ENCODE assay signal across 14 cellular contexts in the genomic region with DNA sequence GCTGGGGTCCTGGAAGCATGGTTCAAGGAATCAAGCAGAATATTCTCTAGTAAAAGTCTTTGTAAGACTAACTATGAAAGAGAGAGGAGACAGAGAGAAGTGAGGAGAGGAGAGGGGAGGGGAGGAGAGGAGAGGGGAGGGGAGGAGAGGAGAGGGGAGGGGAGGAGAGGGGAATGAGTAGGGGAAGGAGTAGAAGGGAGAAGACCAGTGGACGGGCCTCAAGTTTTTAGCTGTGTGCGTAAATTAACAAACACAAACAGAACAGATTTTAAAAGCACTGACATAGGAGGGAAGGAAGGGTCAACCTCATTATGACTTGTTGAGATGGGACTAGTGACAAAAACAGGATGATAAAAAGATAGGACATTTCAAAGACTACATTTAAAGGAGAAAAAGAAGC.
DNase-seq lines count a peak whose midpoint lies in the region; ATAC-seq, FAIRE-seq and TF ChIP-seq lines count a peak whose summit lies in the region.
"Had no signal": no experiment of that assay in that cellular context is flagged by ENCODE, and none has a peak within 500 bp of the region (broad histone marks: within the 10 kb centered on the region; RNA-seq: fewer than 3 reads in every experiment).

No MANE protein-coding gene starts in this region.

- DNase-seq in GM18507 (ENCODE audit: extremely low spot score, insufficient read length, low read depth) (no peak), SK-N-MC (ENCODE audit: low read depth, low spot score) (no peak), mesothelial cell of epicardium (ENCODE audit: low spot score in 2 of 2, unreplicated experiment in 2 of 2) (no peak), HK-2 (ENCODE audit: unreplicated experiment) (no peak), dedifferentiated amniotic fluid mesenchymal stem cell (ENCODE audit: extremely low spot score) (no peak)
- DNase-seq in central memory CD8-positive, alpha-beta T cell (ENCODE audit: low spot score in 2 of 2) = no peak
- DNase-seq: ACHN; CD4-positive, CD25-positive, alpha-beta regulatory T cell; GM23248; H9; IMR-90; KG1 had no signal

- peaks cover 10% of the 10 kb centered on the region; the same call in 1 of the 2 replicates for H3K36me3 ChIP-seq in SK-N-MC (ENCODE audit: insufficient read depth, low read length)

- H3K4me3 ChIP-seq in SK-N-MC = no peak overlapping the region
- H3K4me3 ChIP-seq: BLaER1 treated with 17β-estradiol and CSF1 and Interleukin-3, amounts not matched to agents 10 nM and 100 nM; GM23248 had no signal

- H3K9ac ChIP-seq in SK-N-MC (ENCODE audit: insufficient read length) = peak overlapping the region; percentile 16
- H3K9ac ChIP-seq: BLaER1 treated with 17β-estradiol and CSF1 and Interleukin-3, amounts not matched to agents 10 nM and 100 nM; GM23248 had no signal

- FAIRE-seq in GM18507 (lab: Jason Lieb, UNC) = peak; percentile 5

- peaks cover 7% of the 10 kb centered on the region for H3K36me3 Mint-ChIP-seq in central memory CD8-positive, alpha-beta T cell (ENCODE audit: insufficient read depth)
- H3K36me3 Mint-ChIP-seq in mesothelial cell of epicardium = peaks cover 6% of the 10 kb centered on the region

- TF ChIP-seq CTCF in mesothelial cell of epicardium (IDR thresholded peaks at IDR 0.05; ENCODE audit: unreplicated experiment) = no peak

- no peak overlapping the region for H3K4me3 Mint-ChIP-seq in central memory CD8-positive, alpha-beta T cell
- H3K4me3 Mint-ChIP-seq in mesothelial cell of epicardium = no peak overlapping the region
- H3K4me3 Mint-ChIP-seq: CD4-positive, CD25-positive, alpha-beta regulatory T cell; H9 had no signal

- no peaks in the 10 kb centered on the region for H3K9me3 Mint-ChIP-seq in central memory CD8-positive, alpha-beta T cell
- H3K9me3 Mint-ChIP-seq in mesothelial cell of epicardium = no peaks in the 10 kb centered on the region
- H3K9me3 Mint-ChIP-seq: CD4-positive, CD25-positive, alpha-beta regulatory T cell; H9 had no signal

- no peak for ATAC-seq in central memory CD8-positive, alpha-beta T cell (replicated peaks; ENCODE audit: extremely low read depth, poor library complexity, severe bottlenecking)
- no peak for ATAC-seq in HG03565 (IDR thresholded peaks at IDR 0.05; ENCODE audit: unreplicated experiment)

- H3K27ac ChIP-seq in SK-N-MC = peak overlapping the region; percentile 98
- H3K27ac ChIP-seq: BLaER1 treated with 17β-estradiol and CSF1 and Interleukin-3, amounts not matched to agents 10 nM and 100 nM; GM23248 had no signal

- peak overlapping the region; percentile 65 for H3K27ac Mint-ChIP-seq in central memory CD8-positive, alpha-beta T cell (ENCODE audit: low read depth)
- peak overlapping the region; percentile 71 for H3K27ac Mint-ChIP-seq in mesothelial cell of epicardium

- no peaks in the 10 kb centered on the region for H3K9me3 ChIP-seq in SK-N-MC (ENCODE audit: low read depth, low read length)
- H3K9me3 ChIP-seq: BLaER1 treated with 17β-estradiol and CSF1 and Interleukin-3, amounts not matched to agents 10 nM and 100 nM had no signal

- H3K4me1 Mint-ChIP-seq in central memory CD8-positive, alpha-beta T cell = no peaks in the 10 kb centered on the region
- peaks cover 26% of the 10 kb centered on the region for H3K4me1 Mint-ChIP-seq in mesothelial cell of epicardium

- no peaks in the 10 kb centered on the region for H3K27me3 Mint-ChIP-seq in central memory CD8-positive, alpha-beta T cell
- H3K27me3 Mint-ChIP-seq in mesothelial cell of epicardium (ENCODE audit: low read depth) = no peaks in the 10 kb centered on the region
- H3K27me3 Mint-ChIP-seq: CD4-positive, CD25-positive, alpha-beta regulatory T cell had no signal
